Comparison of ENCODE assay signal across 1 cellular context in the genomic region with DNA sequence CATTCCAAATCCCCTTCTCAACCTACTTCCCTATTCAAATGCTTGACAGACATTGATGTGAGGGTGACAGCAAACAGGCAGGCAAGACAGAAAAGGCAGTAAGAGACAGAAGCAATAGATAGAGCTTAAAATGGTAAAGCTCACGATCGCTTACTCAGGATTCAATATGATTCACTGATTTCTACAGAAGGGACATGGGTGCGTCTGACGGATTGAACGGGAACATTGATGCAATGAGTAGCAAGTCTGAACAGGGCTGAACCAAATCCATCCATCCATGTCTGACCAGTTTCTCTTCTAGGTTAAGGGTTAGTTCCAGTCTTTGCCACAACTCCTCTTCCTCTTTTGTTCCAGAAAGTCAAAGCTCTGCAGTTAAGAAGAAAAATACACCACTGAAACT.
TF ChIP-seq lines count a peak whose summit lies in the region.

No MANE protein-coding gene starts in this region.

TF ChIP-seq in HepG2, 621 proteins besides CTCF, POLR2A, EP300 and RAD21:
- TF ChIP-seq PHB2 (IDR thresholded peaks at IDR 0.05; ENCODE audit: partially characterized antibody) (no peak), ZFY (CRISPR knock-in tag; IDR thresholded peaks at IDR 0.05) (no peak), ZNF3 (CRISPR knock-in tag; IDR thresholded peaks at IDR 0.05) (no peak), HOXA5 (CRISPR knock-in tag; IDR thresholded peaks at IDR 0.05) (no peak), RFX1 (IDR thresholded peaks at IDR 0.05) (no peak), ZNF235 (CRISPR knock-in tag; IDR thresholded peaks at IDR 0.05; ENCODE audit: borderline replicate concordance) (no peak)
- TF ChIP-seq, protein P1, sequence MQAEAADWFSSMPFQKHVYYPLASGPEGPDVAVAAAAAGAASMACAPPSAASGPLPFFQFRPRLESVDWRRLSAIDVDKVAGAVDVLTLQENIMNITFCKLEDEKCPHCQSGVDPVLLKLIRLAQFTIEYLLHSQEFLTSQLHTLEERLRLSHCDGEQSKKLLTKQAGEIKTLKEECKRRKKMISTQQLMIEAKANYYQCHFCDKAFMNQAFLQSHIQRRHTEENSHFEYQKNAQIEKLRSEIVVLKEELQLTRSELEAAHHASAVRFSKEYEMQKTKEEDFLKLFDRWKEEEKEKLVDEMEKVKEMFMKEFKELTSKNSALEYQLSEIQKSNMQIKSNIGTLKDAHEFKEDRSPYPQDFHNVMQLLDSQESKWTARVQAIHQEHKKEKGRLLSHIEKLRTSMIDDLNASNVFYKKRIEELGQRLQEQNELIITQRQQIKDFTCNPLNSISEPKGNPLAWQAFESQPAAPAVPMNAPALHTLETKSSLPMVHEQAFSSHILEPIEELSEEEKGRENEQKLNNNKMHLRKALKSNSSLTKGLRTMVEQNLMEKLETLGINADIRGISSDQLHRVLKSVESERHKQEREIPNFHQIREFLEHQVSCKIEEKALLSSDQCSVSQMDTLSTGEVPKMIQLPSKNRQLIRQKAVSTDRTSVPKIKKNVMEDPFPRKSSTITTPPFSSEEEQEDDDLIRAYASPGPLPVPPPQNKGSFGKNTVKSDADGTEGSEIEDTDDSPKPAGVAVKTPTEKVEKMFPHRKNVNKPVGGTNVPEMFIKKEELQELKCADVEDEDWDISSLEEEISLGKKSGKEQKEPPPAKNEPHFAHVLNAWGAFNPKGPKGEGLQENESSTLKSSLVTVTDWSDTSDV (CRISPR knock-in tag; IDR thresholded peaks at IDR 0.05): no peak
- TF ChIP-seq, protein P2, sequence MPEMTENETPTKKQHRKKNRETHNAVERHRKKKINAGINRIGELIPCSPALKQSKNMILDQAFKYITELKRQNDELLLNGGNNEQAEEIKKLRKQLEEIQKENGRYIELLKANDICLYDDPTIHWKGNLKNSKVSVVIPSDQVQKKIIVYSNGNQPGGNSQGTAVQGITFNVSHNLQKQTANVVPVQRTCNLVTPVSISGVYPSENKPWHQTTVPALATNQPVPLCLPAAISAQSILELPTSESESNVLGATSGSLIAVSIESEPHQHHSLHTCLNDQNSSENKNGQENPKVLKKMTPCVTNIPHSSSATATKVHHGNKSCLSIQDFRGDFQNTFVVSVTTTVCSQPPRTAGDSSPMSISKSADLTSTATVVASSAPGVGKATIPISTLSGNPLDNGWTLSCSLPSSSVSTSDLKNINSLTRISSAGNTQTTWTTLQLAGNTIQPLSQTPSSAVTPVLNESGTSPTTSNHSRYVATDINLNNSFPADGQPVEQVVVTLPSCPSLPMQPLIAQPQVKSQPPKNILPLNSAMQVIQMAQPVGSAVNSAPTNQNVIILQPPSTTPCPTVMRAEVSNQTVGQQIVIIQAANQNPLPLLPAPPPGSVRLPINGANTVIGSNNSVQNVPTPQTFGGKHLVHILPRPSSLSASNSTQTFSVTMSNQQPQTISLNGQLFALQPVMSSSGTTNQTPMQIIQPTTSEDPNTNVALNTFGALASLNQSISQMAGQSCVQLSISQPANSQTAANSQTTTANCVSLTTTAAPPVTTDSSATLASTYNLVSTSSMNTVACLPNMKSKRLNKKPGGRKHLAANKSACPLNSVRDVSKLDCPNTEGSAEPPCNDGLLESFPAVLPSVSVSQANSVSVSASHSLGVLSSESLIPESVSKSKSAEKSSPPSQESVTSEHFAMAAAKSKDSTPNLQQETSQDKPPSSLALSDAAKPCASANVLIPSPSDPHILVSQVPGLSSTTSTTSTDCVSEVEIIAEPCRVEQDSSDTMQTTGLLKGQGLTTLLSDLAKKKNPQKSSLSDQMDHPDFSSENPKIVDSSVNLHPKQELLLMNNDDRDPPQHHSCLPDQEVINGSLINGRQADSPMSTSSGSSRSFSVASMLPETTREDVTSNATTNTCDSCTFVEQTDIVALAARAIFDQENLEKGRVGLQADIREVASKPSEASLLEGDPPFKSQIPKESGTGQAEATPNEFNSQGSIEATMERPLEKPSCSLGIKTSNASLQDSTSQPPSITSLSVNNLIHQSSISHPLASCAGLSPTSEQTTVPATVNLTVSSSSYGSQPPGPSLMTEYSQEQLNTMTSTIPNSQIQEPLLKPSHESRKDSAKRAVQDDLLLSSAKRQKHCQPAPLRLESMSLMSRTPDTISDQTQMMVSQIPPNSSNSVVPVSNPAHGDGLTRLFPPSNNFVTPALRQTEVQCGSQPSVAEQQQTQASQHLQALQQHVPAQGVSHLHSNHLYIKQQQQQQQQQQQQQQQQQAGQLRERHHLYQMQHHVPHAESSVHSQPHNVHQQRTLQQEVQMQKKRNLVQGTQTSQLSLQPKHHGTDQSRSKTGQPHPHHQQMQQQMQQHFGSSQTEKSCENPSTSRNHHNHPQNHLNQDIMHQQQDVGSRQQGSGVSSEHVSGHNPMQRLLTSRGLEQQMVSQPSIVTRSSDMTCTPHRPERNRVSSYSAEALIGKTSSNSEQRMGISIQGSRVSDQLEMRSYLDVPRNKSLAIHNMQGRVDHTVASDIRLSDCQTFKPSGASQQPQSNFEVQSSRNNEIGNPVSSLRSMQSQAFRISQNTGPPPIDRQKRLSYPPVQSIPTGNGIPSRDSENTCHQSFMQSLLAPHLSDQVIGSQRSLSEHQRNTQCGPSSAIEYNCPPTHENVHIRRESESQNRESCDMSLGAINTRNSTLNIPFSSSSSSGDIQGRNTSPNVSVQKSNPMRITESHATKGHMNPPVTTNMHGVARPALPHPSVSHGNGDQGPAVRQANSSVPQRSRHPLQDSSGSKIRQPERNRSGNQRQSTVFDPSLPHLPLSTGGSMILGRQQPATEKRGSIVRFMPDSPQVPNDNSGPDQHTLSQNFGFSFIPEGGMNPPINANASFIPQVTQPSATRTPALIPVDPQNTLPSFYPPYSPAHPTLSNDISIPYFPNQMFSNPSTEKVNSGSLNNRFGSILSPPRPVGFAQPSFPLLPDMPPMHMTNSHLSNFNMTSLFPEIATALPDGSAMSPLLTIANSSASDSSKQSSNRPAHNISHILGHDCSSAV (CRISPR knock-in tag; IDR thresholded peaks at IDR 0.05; ENCODE audit: borderline replicate concordance): no peak
